In the genomic region with DNA sequence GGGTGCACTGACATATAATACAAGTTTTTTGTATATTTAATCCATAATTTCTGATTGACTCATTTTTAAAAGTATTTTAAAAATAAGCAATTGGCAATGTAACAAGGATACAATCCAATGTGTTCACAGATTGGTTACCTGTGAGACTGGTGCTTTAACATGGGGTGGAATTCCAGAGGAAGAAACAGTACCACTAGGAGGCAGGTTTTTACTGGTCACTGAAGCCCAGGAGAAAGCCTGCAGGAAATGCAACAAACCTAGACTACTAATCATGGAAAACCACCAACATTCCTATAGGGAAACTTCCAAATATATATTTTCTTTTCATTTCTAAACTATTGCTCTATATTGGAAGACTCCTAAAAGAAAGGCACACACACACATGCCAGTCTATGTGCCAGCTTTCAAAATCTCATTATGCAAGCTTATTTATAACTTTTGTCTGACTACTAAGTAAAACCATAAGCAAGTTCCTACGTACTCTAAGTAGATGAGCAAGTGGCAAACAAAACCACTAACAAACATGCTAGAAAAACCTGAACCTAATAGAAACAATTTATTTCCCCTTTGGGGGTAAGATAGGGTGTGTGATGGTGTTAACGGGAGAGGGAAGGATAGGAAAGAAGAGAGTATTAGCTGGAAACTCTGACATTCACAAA, we compare ENCODE assay signal across 8 cellular contexts. TPM values are rescaled to one million over a fixed set of nuclear protein-coding genes. Genes with fewer than 3 reads are reported as not detected.
A peak's percentile ranks its signal among the peaks of the same experiment; 100 is the strongest.
DNase-seq lines count a peak whose midpoint lies in the region; ATAC-seq and TF ChIP-seq lines count a peak whose summit lies in the region.

No MANE protein-coding gene starts in this region.

- H3K4me3 Mint-ChIP-seq in MCF 10A (ENCODE audit: unreplicated experiment): no peak overlapping the region
- H3K4me3 Mint-ChIP-seq in type B pancreatic cell: no peak overlapping the region

- BruUV-seq in MCF 10A (replicated peaks; lab: Mats Ljungman, UMichigan): no TSS peak

- no peaks in the 10 kb centered on the region for H3K9me3 Mint-ChIP-seq in MCF 10A (ENCODE audit: unreplicated experiment)
- no peaks in the 10 kb centered on the region for H3K9me3 Mint-ChIP-seq in type B pancreatic cell

- H3K4me3 ChIP-seq in breast epithelium (no peak overlapping the region), heart right ventricle (no peak overlapping the region)

- ATAC-seq in heart right ventricle (peak in 4 of 8 donors; percentile 51 to 61 (median 54)), HG02571 (IDR thresholded peaks at IDR 0.05; ENCODE audit: unreplicated experiment) (no peak), HG03159 (IDR thresholded peaks at IDR 0.05; ENCODE audit: unreplicated experiment) (no peak)

- CTCF ChIA-PET in MCF 10A (lab: Yijun Ruan, JAX): interaction anchor here (0.6 to 2.1 kb wide), 5 partner anchors 11 to 69 kb away, joined by 3 to 16 read pairs (median 7); a partner anchor contains a TSS

- DNase-seq in MCF 10A (ENCODE audit: unreplicated experiment) (peak; percentile 45), breast epithelium (ENCODE audit: low spot score in 2 of 2) (no peak), heart right ventricle (no peak), type B pancreatic cell (ENCODE audit: extremely low spot score, unreplicated experiment) (no peak)
- no peak for DNase-seq in stimulated activated CD4-positive, alpha-beta T cell treated with anti-CD3 and anti-CD28 coated beads, Interleukin-12 subunit alpha, Interleukin-12 subunit beta, amount 100 ng/mL, for 4 hours

- no peaks in the 10 kb centered on the region for H3K4me1 ChIP-seq in breast epithelium
- H3K4me1 ChIP-seq in heart right ventricle: peaks cover 0 to 6% (median 0%) of the 10 kb centered on the region in 9 donors

- H3K36me3 Mint-ChIP-seq in MCF 10A (ENCODE audit: insufficient read depth, unreplicated experiment): peaks cover 90% of the 10 kb centered on the region
- H3K36me3 Mint-ChIP-seq in type B pancreatic cell: peaks cover 18% of the 10 kb centered on the region

- WGBS in heart right ventricle, 2 donors: 66 to 75% methylated on average over 2 of the region's 2 CpGs

- no peaks in the 10 kb centered on the region for H3K9me3 ChIP-seq in breast epithelium
- no peaks in the 10 kb centered on the region for H3K9me3 ChIP-seq in heart right ventricle

- H3K27ac ChIP-seq in breast epithelium (no peak overlapping the region), VCaP (no peak overlapping the region), heart right ventricle (no peak overlapping the region)

- intact Hi-C loops in MCF 10A (cut with micrococcal nuclease): loop anchor here (1.0 kb wide), 2 partner anchors 70 to 194 kb away; a partner anchor contains a TSS
- intact Hi-C loops in breast epithelium (cut with DNase I; ENCODE audit: low total_unique reads): no loop called here
- intact Hi-C loops in heart right ventricle (cut with DNase I): loop anchor here in 2 of 10 donors (10.0 kb wide), 2 partner anchors 151 to 191 kb away; no protein-coding TSS in a partner anchor

- no peak for TF ChIP-seq POLR2A in breast epithelium (IDR thresholded peaks at IDR 0.05)

- peak; percentile 45 for TF ChIP-seq CTCF in MCF 10A (IDR thresholded peaks at IDR 0.05; ENCODE audit: unreplicated experiment)
- peak in 1 of 3 donors; percentile 24 for TF ChIP-seq CTCF in breast epithelium (IDR thresholded peaks at IDR 0.05)
- peak; percentile 75 for TF ChIP-seq CTCF in VCaP (conservative IDR thresholded peaks at IDR 0.05)
- TF ChIP-seq CTCF in heart right ventricle (IDR thresholded peaks at IDR 0.05): peak; percentile 18 to 65 (median 47)
- peak; percentile 65 for TF ChIP-seq CTCF in type B pancreatic cell (conservative IDR thresholded peaks at IDR 0.05)

- POLR2A ChIA-PET in MCF 10A (lab: Yijun Ruan, JAX): interaction anchor here (0.6 to 3.5 kb wide), 6 partner anchors 18 to 161 kb away, joined by 3 to 24 read pairs (median 4); a partner anchor contains a TSS

- H3K36me3 ChIP-seq in breast epithelium: no peaks in the 10 kb centered on the region
- H3K36me3 ChIP-seq in heart right ventricle: peaks cover 0 to 100% (median 31%) of the 10 kb centered on the region in 9 donors

- no peaks in the 10 kb centered on the region for H3K27me3 Mint-ChIP-seq in MCF 10A (ENCODE audit: insufficient read depth, unreplicated experiment)
- no peaks in the 10 kb centered on the region for H3K27me3 Mint-ChIP-seq in type B pancreatic cell

- H3K27me3 ChIP-seq in breast epithelium: no peaks in the 10 kb centered on the region
- no peaks in the 10 kb centered on the region for H3K27me3 ChIP-seq in heart right ventricle

- H3K27ac Mint-ChIP-seq in MCF 10A (ENCODE audit: low read depth, unreplicated experiment) (no peak overlapping the region), type B pancreatic cell (no peak overlapping the region)

- H3K4me1 Mint-ChIP-seq in MCF 10A (ENCODE audit: insufficient read depth, unreplicated experiment): peaks cover 4% of the 10 kb centered on the region
- H3K4me1 Mint-ChIP-seq in type B pancreatic cell (ENCODE audit: unreplicated experiment): no peaks in the 10 kb centered on the region

RNA-seq across cellular contexts. Expression of a gene that starts 19.2 kb away (rescaled TPM):
- total RNA-seq in MCF 10A (2022): 179 and 231 TPM in 2 replicates
- 10 to 100 TPM; 75.4 to 92.6 (median 86.2) TPM for total RNA-seq in breast epithelium
- 100 to 1,000 TPM in 2 of 10 donors, 10 to 100 TPM in 8; 75.7 to 119 (median 89.8) TPM for total RNA-seq in heart right ventricle
- polyA plus RNA-seq in heart right ventricle: 10 to 100 TPM; 10.6 to 24.2 TPM
- total RNA-seq in type B pancreatic cell (ENCODE audit: low replicate concordance): 129 and 133 TPM in 2 replicates

RNA-seq across cellular contexts. Expression of a gene that starts 23.6 kb away (rescaled TPM):
- total RNA-seq in MCF 10A (2022): 0.39 and 0.42 TPM in 2 replicates
- 1 to 10 TPM in 2 of 3 donors, under 1 TPM in 1; 0.16 to 2.3 (median 1.6) TPM for total RNA-seq in breast epithelium
- total RNA-seq in heart right ventricle: under 1 TPM in 9 of 10 donors, not detected in 1; 0.10 to 0.56 (median 0.34) TPM
- under 1 TPM in 1 of 2 donors, not detected in 1; 0.01 TPM for polyA plus RNA-seq in heart right ventricle
- total RNA-seq in type B pancreatic cell (ENCODE audit: low replicate concordance): 0.71 and 2.6 TPM in 2 replicates
